9 cellular contexts compared by ENCODE assay signal in genomic region chr6:31945507-31946369, GRCh38. TPM values are rescaled to one million over a fixed set of nuclear protein-coding genes. Genes with fewer than 3 reads are reported as not detected.
DNase-seq lines count a peak whose midpoint lies in the region; ATAC-seq lines count a peak whose summit lies in the region.
"Had no signal": no experiment of that assay in that cellular context is flagged by ENCODE, and none has a peak within 500 bp of the region (broad histone marks: within the 10 kb centered on the region; RNA-seq: fewer than 3 reads in every experiment).

Gene CFB (plus strand): TSS chr6:31946095. CDS start chr6:31946222, 127 bp downstream.

- in situ Hi-C loops in GM23248 (cut with MboI), result no loop called here

- DNase-seq in GM23248, result peak; percentile 91
- no peak for DNase-seq in activated naive CD8-positive, alpha-beta T cell treated with anti-CD3 and anti-CD28 coated beads, Interleukin-2, amount 50 U/mL, for 24 hours
- peak; percentile 73 for DNase-seq in left ventricle myocardium superior
- no peak for DNase-seq in NCI-H1694 (lab: John Stamatoyannopoulos, UW)
- no peak for DNase-seq in D341Med (ENCODE audit: low spot score)
- no peak for DNase-seq in NCI-H510A treated with DMSO at 0.1 percent for 48 hours (lab: John Stamatoyannopoulos, UW)
- DNase-seq in NCI-H1105 treated with DMSO at 0.1 percent for 48 hours (lab: John Stamatoyannopoulos, UW), result no peak

- no peaks in the 10 kb centered on the region for H3K36me3 ChIP-seq in GM23248 (ENCODE audit: low read depth)

- no peak within 1 kb of the TSS for H3K27ac Mint-ChIP-seq in activated naive CD8-positive, alpha-beta T cell treated with anti-CD3 and anti-CD28 coated beads, Interleukin-2, amount 50 U/mL, for 24 hours

- peaks cover 7% of the 10 kb centered on the region; the same call in 1 of the 2 replicates for H3F3A ChIP-seq in GM23248 (ENCODE audit: insufficient read depth)

- peaks cover 18% of the 10 kb centered on the region for H3K4me1 ChIP-seq in GM23248 (ENCODE audit: insufficient read depth)

- H3K9ac ChIP-seq in GM23248, result peak within 1 kb of the TSS; percentile 64

- no peaks in the 10 kb centered on the region for H3K36me3 Mint-ChIP-seq in activated naive CD8-positive, alpha-beta T cell treated with anti-CD3 and anti-CD28 coated beads, Interleukin-2, amount 50 U/mL, for 24 hours (ENCODE audit: low read depth)

- H3K4me2 ChIP-seq in GM23248 (ENCODE audit: unreplicated experiment), result peak within 1 kb of the TSS; percentile 81

- H3K4me3 Mint-ChIP-seq in activated naive CD8-positive, alpha-beta T cell treated with anti-CD3 and anti-CD28 coated beads, Interleukin-2, amount 50 U/mL, for 24 hours, result no peak within 1 kb of the TSS

- WGBS in GM23248 (ENCODE audit: low coverage in 1 of 2, low lambda C conversion rate in 2 of 2, missing lambda C conversion rate in 2 of 2), 2 experiments, result 19 to 25% methylated on average over 11 of the region's 11 CpGs

- peak within 1 kb of the TSS; percentile 87 for H3K27ac ChIP-seq in GM23248
- H3K27ac ChIP-seq in skin epidermis, result peak within 1 kb of the TSS in 20 of 21 experiments; percentile 25 to 92 (median 83)

- peak; percentile 25 for ATAC-seq in activated naive CD8-positive, alpha-beta T cell treated with anti-CD3 and anti-CD28 coated beads, Interleukin-2, amount 50 U/mL, for 24 hours
- ATAC-seq in left ventricle myocardium superior, result peak; percentile 86

- H3K9me3 ChIP-seq in GM23248 (ENCODE audit: low read depth), result no peaks in the 10 kb centered on the region

- no peaks in the 10 kb centered on the region for H3K9me3 Mint-ChIP-seq in activated naive CD8-positive, alpha-beta T cell treated with anti-CD3 and anti-CD28 coated beads, Interleukin-2, amount 50 U/mL, for 24 hours

- peaks cover 11% of the 10 kb centered on the region for H3K27me3 Mint-ChIP-seq in activated naive CD8-positive, alpha-beta T cell treated with anti-CD3 and anti-CD28 coated beads, Interleukin-2, amount 50 U/mL, for 24 hours

- H3K4me1 Mint-ChIP-seq in activated naive CD8-positive, alpha-beta T cell treated with anti-CD3 and anti-CD28 coated beads, Interleukin-2, amount 50 U/mL, for 24 hours, result peaks cover 7% of the 10 kb centered on the region

- intact Hi-C loops in left ventricle myocardium superior (cut with micrococcal nuclease), result no loop called here

- H4K20me1 ChIP-seq in GM23248 (ENCODE audit: insufficient read depth), result no peaks in the 10 kb centered on the region

- H3K4me3 ChIP-seq in GM23248 (peak within 1 kb of the TSS; percentile 70), skin epidermis (peak within 1 kb of the TSS in 3 of 7 experiments; percentile 0 to 26 (median 23))

- no peaks in the 10 kb centered on the region for H3K9me2 ChIP-seq in GM23248 (ENCODE audit: insufficient read depth)

- no peaks in the 10 kb centered on the region for H3K27me3 ChIP-seq in GM23248 (replicated peaks; ENCODE audit: insufficient read depth)

- H3K79me2 ChIP-seq in GM23248 (ENCODE audit: insufficient read depth), result no peaks in the 10 kb centered on the region

- H2AFZ ChIP-seq in GM23248, result peak within 1 kb of the TSS; percentile 93

RNA-seq across cellular contexts. Expression of gene CFB, which starts in this region (rescaled TPM):
- 4.4 and 7.3 TPM in 2 replicates for total RNA-seq in GM23248 (2014; rRNA removed; shearing (Covaris generic))
- 3.4 and 3.9 TPM in 2 replicates for polyA plus RNA-seq in GM23248 (2016; fragmentation: Nextera tagmentation; extraction: Ambion mirVana)
- total RNA-seq in left ventricle myocardium superior, result 39.6 TPM
- total RNA-seq: activated CD8-positive, alpha-beta memory T cell treated with anti-CD3 and anti-CD28 coated beads for 36 hours had no signal

Comparison
In these comparisons a context has a peak if more than half of its experiments do, and no peak if none do; other contexts are left out.
1. DNase-seq: peak in GM23248 (single experiment) and left ventricle myocardium superior (single experiment); none in activated naive CD8-positive, alpha-beta T cell treated with anti-CD3 and anti-CD28 coated beads, Interleukin-2, amount 50 U/mL, for 24 hours (single experiment), NCI-H1694 (single experiment), D341Med (single experiment), NCI-H510A treated with DMSO at 0.1 percent for 48 hours (single experiment) and NCI-H1105 treated with DMSO at 0.1 percent for 48 hours (single experiment).